In the genomic region with DNA sequence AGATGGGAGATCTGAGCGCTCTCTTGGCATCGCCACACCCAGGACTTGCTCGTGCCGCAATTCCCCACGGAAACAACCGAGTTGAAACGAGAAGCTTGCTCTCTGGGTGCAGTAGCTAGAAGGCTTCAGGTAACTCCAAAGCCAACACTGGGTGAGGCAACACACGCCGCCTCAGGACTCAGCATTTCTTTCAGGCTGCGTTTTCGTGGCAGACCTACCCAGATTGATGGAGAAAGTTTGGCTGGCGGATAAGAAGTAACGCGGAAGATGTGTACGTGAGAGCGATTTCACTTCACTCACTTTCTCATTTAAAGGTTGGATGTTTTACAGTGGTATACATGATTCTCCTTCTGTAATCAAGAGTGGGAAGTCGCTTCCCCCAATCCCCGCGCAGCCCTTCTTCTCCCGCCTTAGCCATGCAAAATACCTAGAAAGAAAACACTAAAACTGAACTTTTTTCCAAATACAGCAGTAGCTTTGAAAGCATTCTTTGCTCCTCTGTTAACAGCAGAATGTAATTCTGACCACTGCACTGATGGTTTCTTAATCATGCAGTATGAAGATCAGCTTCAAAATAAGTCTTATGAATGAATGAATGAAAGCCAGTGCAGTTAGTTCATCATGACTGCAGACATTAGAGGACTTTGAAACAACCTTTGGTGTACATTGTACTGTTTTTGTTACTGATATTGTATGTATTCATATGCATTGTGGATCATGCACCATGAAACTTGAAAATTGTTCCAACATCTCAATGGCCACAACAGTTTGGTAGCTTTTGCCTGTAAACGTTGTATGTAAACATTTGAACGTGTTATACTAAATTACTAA, we compare ENCODE assay signal across 8 cellular contexts. TPM values are rescaled to one million over a fixed set of nuclear protein-coding genes. Genes with fewer than 3 reads are reported as not detected.
A peak's percentile ranks its signal among the peaks of the same experiment; 100 is the strongest.
DNase-seq lines count a peak whose midpoint lies in the region; ATAC-seq and TF ChIP-seq lines count a peak whose summit lies in the region.

No MANE protein-coding gene starts in this region.

- no peak overlapping the region for H3K27ac ChIP-seq in A673 (ENCODE audit: low read depth, low read length, poor library complexity, severe bottlenecking)
- H3K27ac ChIP-seq in heart right ventricle, result peak overlapping the region in 9 of 10 donors; percentile 42 to 87 (median 85)
- H3K27ac ChIP-seq in rectal smooth muscle tissue (ENCODE audit: low read depth, low read length), result peak overlapping the region; percentile 82

- CTCF ChIA-PET in A673 (lab: Charles Lee), result interaction anchor here (0.6 kb wide), 1 partner anchor 90 kb away, joined by 4 read pairs; no protein-coding TSS in a partner anchor

- no peaks in the 10 kb centered on the region for H3K9me3 Mint-ChIP-seq in activated naive CD4-positive, alpha-beta T cell treated with anti-CD3 and anti-CD28 coated beads, Interleukin-2, amount 50 U/mL, for 24 hours

- intact Hi-C loops in A673 (cut with micrococcal nuclease; ENCODE audit: unreplicated experiment) (loop anchor here (5.0 kb wide), 1 partner anchor 274 kb away; no protein-coding TSS in a partner anchor), heart right ventricle (cut with DNase I) (loop anchor here in 7 of 10 donors (5.0 to 10.0 kb wide), 6 partner anchors 83 to 274 kb away; no protein-coding TSS in a partner anchor)

- H3K4me1 Mint-ChIP-seq in activated naive CD4-positive, alpha-beta T cell treated with anti-CD3 and anti-CD28 coated beads, Interleukin-2, amount 50 U/mL, for 24 hours, result peaks cover 29% of the 10 kb centered on the region

- no peak for DNase-seq in A673 (ENCODE audit: low spot score)
- DNase-seq in NCI-H510A (lab: John Stamatoyannopoulos, UW), result peak; percentile 30
- no peak for DNase-seq in heart right ventricle
- no peak for DNase-seq in AML-193 (lab: John Stamatoyannopoulos, UW)

- POLR2A ChIA-PET in A673 (lab: Charles Lee; ENCODE audit: low non-redundant PET), result no interaction called here

- peak overlapping the region; percentile 92 for H3K27ac Mint-ChIP-seq in activated naive CD4-positive, alpha-beta T cell treated with anti-CD3 and anti-CD28 coated beads, Interleukin-2, amount 50 U/mL, for 24 hours

- BruUV-seq in A673 (replicated peaks; lab: Mats Ljungman, UMichigan), result no TSS peak

- no peaks in the 10 kb centered on the region for H3K9me3 ChIP-seq in A673 (ENCODE audit: low read depth, low read length, poor library complexity, severe bottlenecking)
- no peaks in the 10 kb centered on the region for H3K9me3 ChIP-seq in heart right ventricle

- H3K4me1 ChIP-seq in A673 (ENCODE audit: insufficient read depth, low read length, poor library complexity, severe bottlenecking), result peaks cover 5% of the 10 kb centered on the region
- peaks cover 0 to 45% (median 18%) of the 10 kb centered on the region in 9 donors for H3K4me1 ChIP-seq in heart right ventricle
- peaks cover 8% of the 10 kb centered on the region for H3K4me1 ChIP-seq in rectal smooth muscle tissue (ENCODE audit: control insufficient read depth, insufficient read depth, low read length)

- H3K27me3 Mint-ChIP-seq in activated naive CD4-positive, alpha-beta T cell treated with anti-CD3 and anti-CD28 coated beads, Interleukin-2, amount 50 U/mL, for 24 hours, result no peaks in the 10 kb centered on the region

- no peaks in the 10 kb centered on the region for H3K36me3 Mint-ChIP-seq in activated naive CD4-positive, alpha-beta T cell treated with anti-CD3 and anti-CD28 coated beads, Interleukin-2, amount 50 U/mL, for 24 hours

- peak overlapping the region; percentile 58 for H3K4me3 ChIP-seq in A673 (ENCODE audit: low read depth, low read length, poor library complexity, severe bottlenecking)
- peak overlapping the region; percentile 40 to 89 (median 72) for H3K4me3 ChIP-seq in heart right ventricle
- peak overlapping the region; percentile 93 for H3K4me3 ChIP-seq in rectal smooth muscle tissue (ENCODE audit: low read length)

- peak overlapping the region; percentile 93 for H3K4me3 Mint-ChIP-seq in activated naive CD4-positive, alpha-beta T cell treated with anti-CD3 and anti-CD28 coated beads, Interleukin-2, amount 50 U/mL, for 24 hours

- H3K9ac ChIP-seq in rectal smooth muscle tissue (ENCODE audit: low read length), result peak overlapping the region; percentile 55

- ATAC-seq in GM18520 (IDR thresholded peaks at IDR 0.05; ENCODE audit: unreplicated experiment) (peak; percentile 13), HG02981 (IDR thresholded peaks at IDR 0.05; ENCODE audit: unreplicated experiment) (peak; percentile 15), heart right ventricle (peak in 7 of 8 donors; percentile 0 to 28 (median 5))

- TF ChIP-seq CTCF in A673 (conservative IDR thresholded peaks at IDR 0.05; ENCODE audit: low read depth, low read length) (no peak), heart right ventricle (IDR thresholded peaks at IDR 0.05) (no peak)

- H3K36me3 ChIP-seq in A673 (ENCODE audit: insufficient read depth, low read length, poor library complexity, severe bottlenecking), result no peaks in the 10 kb centered on the region
- H3K36me3 ChIP-seq in heart right ventricle, result no peaks in the 10 kb centered on the region
- H3K36me3 ChIP-seq in rectal smooth muscle tissue (ENCODE audit: control insufficient read depth, insufficient read depth, low read length), result no peaks in the 10 kb centered on the region

- peaks cover 12% of the 10 kb centered on the region for H3K27me3 ChIP-seq in A673 (replicated peaks; ENCODE audit: insufficient read depth, low read depth, low read length, poor library complexity)
- H3K27me3 ChIP-seq in heart right ventricle, result peaks cover 0 to 30% (median 9%) of the 10 kb centered on the region in 7 donors
- no peaks in the 10 kb centered on the region for H3K27me3 ChIP-seq in rectal smooth muscle tissue (ENCODE audit: control insufficient read depth, insufficient read depth, low read length)

- WGBS in heart right ventricle, 2 donors, result 3 to 4% methylated on average over 22 of the region's 22 CpGs

RNA-seq across cellular contexts. Expression of a gene that starts 1.1 kb away (rescaled TPM):
- total RNA-seq in A673 (2021) (0.69 and 1.5 TPM in 2 replicates), heart right ventricle (10 to 100 TPM; 20.5 to 51.9 (median 38.8) TPM)
- 10 to 100 TPM in 1 of 2 donors, 1 to 10 TPM in 1; 9.3 to 10.0 TPM for polyA plus RNA-seq in heart right ventricle
